Comparison of ENCODE assay signal across 7 cellular contexts in genomic region chr17:43778337-43779144, GRCh38. TPM values are rescaled to one million over a fixed set of nuclear protein-coding genes. Genes with fewer than 3 reads are reported as not detected.
DNase-seq lines count a peak whose midpoint lies in the region; ATAC-seq, FAIRE-seq and TF ChIP-seq lines count a peak whose summit lies in the region.

TSS of gene DUSP3 (minus strand) at chr17:43778977. CDS start at chr17:43778924, 53 bp downstream.

- H3K9me3 Mint-ChIP-seq in chondrocyte (ENCODE audit: low read depth), result no peaks in the 10 kb centered on the region

- ATAC-seq in GM18511 (IDR thresholded peaks at IDR 0.05; ENCODE audit: unreplicated experiment), result peak; percentile 90
- ATAC-seq in HG02981 (IDR thresholded peaks at IDR 0.05; ENCODE audit: unreplicated experiment), result peak; percentile 74

- H4K20me1 ChIP-seq in keratinocyte (ENCODE audit: control insufficient read depth, extremely low read depth, insufficient read depth, low read length), result no peaks in the 10 kb centered on the region

- no peaks in the 10 kb centered on the region for H3K9me1 ChIP-seq in keratinocyte (ENCODE audit: control insufficient read depth, extremely low read depth, insufficient read depth, low read length)

- peak within 1 kb of the TSS; percentile 90 for H3K4me2 ChIP-seq in keratinocyte (ENCODE audit: control insufficient read depth, extremely low read depth, insufficient read depth, low read depth, low read length)

- dilution Hi-C loops in keratinocyte (cut with MboI; ENCODE audit: extremely low pct_ligation_motif_present, low sequenced_read_pairs), result no loop called here

- H3K4me3 ChIP-seq in keratinocyte (ENCODE audit: control insufficient read depth in 2 of 3, extremely low read depth in 1 of 3, insufficient read depth in 2 of 3, low read depth in 1 of 3, low read length in 3 of 3), result peak within 1 kb of the TSS; percentile 78 to 95 (median 78)

- H3K27me3 ChIP-seq in keratinocyte (ENCODE audit: control insufficient read depth, extremely low read depth, insufficient read depth, low read length), result no peaks in the 10 kb centered on the region

- peak within 1 kb of the TSS; percentile 86 for H2AFZ ChIP-seq in keratinocyte (ENCODE audit: control insufficient read depth, low read length)

- no peak for TF ChIP-seq CTCF in chondrocyte (IDR thresholded peaks at IDR 0.05)
- TF ChIP-seq CTCF in keratinocyte (optimal IDR thresholded peaks at IDR 0.05 in 1 of 3, IDR thresholded peaks at IDR 0.05 in 1 of 3, conservative IDR thresholded peaks at IDR 0.05 in 1 of 3; ENCODE audit: extremely low read depth in 1 of 3, insufficient read depth in 2 of 3, low read length in 3 of 3), result no peak

- no peaks in the 10 kb centered on the region for H3K9me3 ChIP-seq in keratinocyte (ENCODE audit: control insufficient read depth, low read depth, low read length)

- DNase-seq in NCI-H2196 treated with DMSO at 0.1 percent for 48 hours (lab: John Stamatoyannopoulos, UW; ENCODE audit: unreplicated experiment) (peak; percentile 77), chondrocyte (ENCODE audit: low spot score) (peak; percentile 97), keratinocyte (ENCODE audit: low read depth, low spot score) (no peak)
- DNase-seq in activated CD4-positive, alpha-beta T cell treated with anti-CD3 and anti-CD28 coated beads for 24 hours (ENCODE audit: low read depth in 2 of 2), result peak; percentile 47 to 56
- peak; percentile 52 to 60 for DNase-seq in stimulated activated CD4-positive, alpha-beta T cell treated with anti-CD3 and anti-CD28 coated beads, Interleukin-12 subunit alpha, Interleukin-12 subunit beta, amount 100 ng/mL, for 24 hours (ENCODE audit: low read depth in 2 of 2)

- H3K4me1 Mint-ChIP-seq in chondrocyte (ENCODE audit: low read depth), result peaks cover 22% of the 10 kb centered on the region

- H3K27ac Mint-ChIP-seq in chondrocyte (ENCODE audit: unreplicated experiment), result peak within 1 kb of the TSS; percentile 91

- peak within 1 kb of the TSS; percentile 91 for H3K27ac ChIP-seq in keratinocyte (ENCODE audit: control insufficient read depth, insufficient read depth, low read length)

- H3K79me2 ChIP-seq in keratinocyte (ENCODE audit: control insufficient read depth, insufficient read depth, low read length), result peaks cover 19% of the 10 kb centered on the region

- peak within 1 kb of the TSS; percentile 81 for H3K4me3 Mint-ChIP-seq in chondrocyte (ENCODE audit: unreplicated experiment)

- peak within 1 kb of the TSS; percentile 94 for H3K9ac ChIP-seq in keratinocyte (ENCODE audit: control insufficient read depth, extremely low read depth, insufficient read depth, low read length)

- no peaks in the 10 kb centered on the region for H3K27me3 Mint-ChIP-seq in chondrocyte (ENCODE audit: low read depth)

- peaks cover 12% of the 10 kb centered on the region for H3K36me3 Mint-ChIP-seq in chondrocyte (ENCODE audit: low read depth)

- H3K36me3 ChIP-seq in keratinocyte (ENCODE audit: control insufficient read depth in 2 of 2, extremely low read depth in 1 of 2, insufficient read depth in 2 of 2, low read length in 2 of 2), result peaks cover 16% of the 10 kb centered on the region in 2 experiments

- H3K4me1 ChIP-seq in keratinocyte (ENCODE audit: control insufficient read depth, extremely low read depth, insufficient read depth, low read length), result peaks cover 14% of the 10 kb centered on the region

- no peak for FAIRE-seq in keratinocyte (lab: Jason Lieb, UNC)

RNA-seq across cellular contexts. Expression of gene DUSP3, which starts in this region (rescaled TPM):
- 39.4 to 60.2 TPM (median 57.7 TPM) in 3 replicates for total RNA-seq in chondrocyte
- 39.2 to 45.2 TPM (median 44.1 TPM) in 3 replicates for polyA plus RNA-seq in keratinocyte
- 16.7 TPM for polyA plus RNA-seq in keratinocyte (2011; ENCODE audit: low read depth)
- polyA plus RNA-seq in keratinocyte (2011; cell fraction: cytosol; rRNA removed), result 49.5 and 49.7 TPM in 2 replicates
- polyA plus RNA-seq in keratinocyte (2011; cell fraction: nucleus; rRNA removed), result 48.8 and 55.5 TPM in 2 replicates
- polyA plus RNA-seq in keratinocyte (2012; ENCODE audit: low replicate concordance), result 38.6 and 40.4 TPM in 2 replicates
- polyA minus RNA-seq in keratinocyte, result 40.3 to 52.4 TPM (median 49.0 TPM) in 3 replicates
- polyA minus RNA-seq in keratinocyte (2011; cell fraction: cytosol; rRNA and poly(A)+ RNA removed), result 70.0 TPM
- polyA minus RNA-seq in keratinocyte (2011; cell fraction: nucleus; rRNA and poly(A)+ RNA removed), result 25.7 and 27.4 TPM in 2 replicates
